Comparison of ENCODE assay signal across 1 cellular context in the genomic region with DNA sequence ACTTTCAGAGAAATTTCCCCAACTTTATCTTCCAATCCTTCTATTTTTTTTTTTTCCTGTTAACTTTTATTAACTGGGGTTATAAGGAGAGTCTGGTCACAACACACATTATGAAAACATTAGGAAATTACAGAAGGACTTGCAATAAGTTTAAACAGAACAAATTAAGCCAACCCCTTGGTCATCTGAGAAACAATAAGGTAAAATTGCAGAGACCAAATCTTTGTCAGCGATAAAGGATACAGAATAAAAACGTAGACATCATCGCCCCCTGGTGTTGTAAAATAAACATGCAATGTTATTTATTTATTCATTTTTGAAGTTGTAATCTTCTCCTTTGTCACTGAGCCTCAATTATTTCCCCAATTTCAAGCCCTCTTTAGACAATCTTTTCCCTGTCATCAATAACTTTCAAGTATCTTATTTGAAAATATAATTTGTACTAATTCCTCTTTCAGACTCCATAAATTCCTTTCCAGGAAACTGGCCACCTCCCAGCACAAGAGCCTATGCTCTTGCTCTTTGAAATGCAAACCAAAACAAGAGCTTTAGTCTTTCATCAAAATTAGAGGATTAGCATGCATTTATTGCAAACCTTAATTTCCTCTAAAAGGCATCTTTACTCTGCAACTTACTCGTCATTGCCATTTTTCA.
TF ChIP-seq lines count a peak whose summit lies in the region.

No MANE protein-coding gene starts in this region.

TF ChIP-seq in GM12878, 131 proteins besides CTCF, POLR2A, EP300 and RAD21 (continued from another document):
- TF ChIP-seq, protein P1, sequence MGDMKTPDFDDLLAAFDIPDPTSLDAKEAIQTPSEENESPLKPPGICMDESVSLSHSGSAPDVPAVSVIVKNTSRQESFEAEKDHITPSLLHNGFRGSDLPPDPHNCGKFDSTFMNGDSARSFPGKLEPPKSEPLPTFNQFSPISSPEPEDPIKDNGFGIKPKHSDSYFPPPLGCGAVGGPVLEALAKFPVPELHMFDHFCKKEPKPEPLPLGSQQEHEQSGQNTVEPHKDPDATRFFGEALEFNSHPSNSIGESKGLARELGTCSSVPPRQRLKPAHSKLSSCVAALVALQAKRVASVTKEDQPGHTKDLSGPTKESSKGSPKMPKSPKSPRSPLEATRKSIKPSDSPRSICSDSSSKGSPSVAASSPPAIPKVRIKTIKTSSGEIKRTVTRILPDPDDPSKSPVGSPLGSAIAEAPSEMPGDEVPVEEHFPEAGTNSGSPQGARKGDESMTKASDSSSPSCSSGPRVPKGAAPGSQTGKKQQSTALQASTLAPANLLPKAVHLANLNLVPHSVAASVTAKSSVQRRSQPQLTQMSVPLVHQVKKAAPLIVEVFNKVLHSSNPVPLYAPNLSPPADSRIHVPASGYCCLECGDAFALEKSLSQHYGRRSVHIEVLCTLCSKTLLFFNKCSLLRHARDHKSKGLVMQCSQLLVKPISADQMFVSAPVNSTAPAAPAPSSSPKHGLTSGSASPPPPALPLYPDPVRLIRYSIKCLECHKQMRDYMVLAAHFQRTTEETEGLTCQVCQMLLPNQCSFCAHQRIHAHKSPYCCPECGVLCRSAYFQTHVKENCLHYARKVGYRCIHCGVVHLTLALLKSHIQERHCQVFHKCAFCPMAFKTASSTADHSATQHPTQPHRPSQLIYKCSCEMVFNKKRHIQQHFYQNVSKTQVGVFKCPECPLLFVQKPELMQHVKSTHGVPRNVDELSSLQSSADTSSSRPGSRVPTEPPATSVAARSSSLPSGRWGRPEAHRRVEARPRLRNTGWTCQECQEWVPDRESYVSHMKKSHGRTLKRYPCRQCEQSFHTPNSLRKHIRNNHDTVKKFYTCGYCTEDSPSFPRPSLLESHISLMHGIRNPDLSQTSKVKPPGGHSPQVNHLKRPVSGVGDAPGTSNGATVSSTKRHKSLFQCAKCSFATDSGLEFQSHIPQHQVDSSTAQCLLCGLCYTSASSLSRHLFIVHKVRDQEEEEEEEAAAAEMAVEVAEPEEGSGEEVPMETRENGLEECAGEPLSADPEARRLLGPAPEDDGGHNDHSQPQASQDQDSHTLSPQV (IDR thresholded peaks at IDR 0.05): no peak
- peak; percentile 66; the same call in 1 of the 2 replicates for TF ChIP-seq SMC3 (IDR thresholded peaks at IDR 0.05; ENCODE audit: borderline replicate concordance, low read length)
